ENCODE assay signal across 1 cellular context in the genomic region with DNA sequence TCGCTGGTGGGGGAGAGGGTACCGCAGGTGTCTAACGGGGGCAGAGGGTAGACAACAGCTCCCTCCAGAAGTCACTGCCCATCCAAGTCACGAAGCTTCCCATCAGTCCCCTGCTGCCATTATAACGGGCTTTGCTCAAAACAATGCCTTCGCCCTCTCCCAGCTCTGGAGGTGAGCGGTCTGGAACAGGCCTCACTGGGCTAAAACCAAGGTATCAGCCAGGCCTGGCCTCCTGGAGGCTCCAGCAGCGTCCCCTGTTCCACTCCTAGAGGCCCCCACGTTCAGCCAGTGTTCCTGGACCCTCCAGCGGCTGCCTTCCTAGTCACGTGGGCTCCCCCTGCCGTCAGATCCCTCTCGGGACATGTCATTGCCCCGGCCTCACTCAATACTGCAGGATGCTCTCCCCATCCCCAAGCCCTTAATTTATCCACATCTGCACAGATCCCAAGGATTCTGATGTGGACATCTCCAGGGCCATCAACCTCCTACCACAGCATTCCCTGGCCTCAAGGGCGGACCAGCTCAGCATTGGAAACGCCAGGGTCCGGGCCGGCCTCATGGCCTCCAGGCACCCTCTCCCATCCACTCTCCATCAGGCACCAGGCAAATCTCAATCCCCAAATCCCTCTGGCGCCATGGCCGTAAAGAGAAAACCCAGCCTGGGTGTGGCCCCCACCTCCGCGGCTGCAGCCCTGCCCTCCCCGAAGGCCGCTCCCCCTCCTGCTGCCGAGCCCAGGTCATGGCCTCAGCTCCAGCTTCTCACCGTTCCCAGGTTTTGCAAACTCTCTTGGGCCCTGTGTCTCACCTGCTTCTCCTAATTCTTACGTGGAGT.
TF ChIP-seq lines count a peak whose summit lies in the region.

No MANE protein-coding gene starts in this region.

TF ChIP-seq in GM23338, 12 proteins besides CTCF, POLR2A, EP300 and RAD21:
- TF ChIP-seq, protein P1, sequence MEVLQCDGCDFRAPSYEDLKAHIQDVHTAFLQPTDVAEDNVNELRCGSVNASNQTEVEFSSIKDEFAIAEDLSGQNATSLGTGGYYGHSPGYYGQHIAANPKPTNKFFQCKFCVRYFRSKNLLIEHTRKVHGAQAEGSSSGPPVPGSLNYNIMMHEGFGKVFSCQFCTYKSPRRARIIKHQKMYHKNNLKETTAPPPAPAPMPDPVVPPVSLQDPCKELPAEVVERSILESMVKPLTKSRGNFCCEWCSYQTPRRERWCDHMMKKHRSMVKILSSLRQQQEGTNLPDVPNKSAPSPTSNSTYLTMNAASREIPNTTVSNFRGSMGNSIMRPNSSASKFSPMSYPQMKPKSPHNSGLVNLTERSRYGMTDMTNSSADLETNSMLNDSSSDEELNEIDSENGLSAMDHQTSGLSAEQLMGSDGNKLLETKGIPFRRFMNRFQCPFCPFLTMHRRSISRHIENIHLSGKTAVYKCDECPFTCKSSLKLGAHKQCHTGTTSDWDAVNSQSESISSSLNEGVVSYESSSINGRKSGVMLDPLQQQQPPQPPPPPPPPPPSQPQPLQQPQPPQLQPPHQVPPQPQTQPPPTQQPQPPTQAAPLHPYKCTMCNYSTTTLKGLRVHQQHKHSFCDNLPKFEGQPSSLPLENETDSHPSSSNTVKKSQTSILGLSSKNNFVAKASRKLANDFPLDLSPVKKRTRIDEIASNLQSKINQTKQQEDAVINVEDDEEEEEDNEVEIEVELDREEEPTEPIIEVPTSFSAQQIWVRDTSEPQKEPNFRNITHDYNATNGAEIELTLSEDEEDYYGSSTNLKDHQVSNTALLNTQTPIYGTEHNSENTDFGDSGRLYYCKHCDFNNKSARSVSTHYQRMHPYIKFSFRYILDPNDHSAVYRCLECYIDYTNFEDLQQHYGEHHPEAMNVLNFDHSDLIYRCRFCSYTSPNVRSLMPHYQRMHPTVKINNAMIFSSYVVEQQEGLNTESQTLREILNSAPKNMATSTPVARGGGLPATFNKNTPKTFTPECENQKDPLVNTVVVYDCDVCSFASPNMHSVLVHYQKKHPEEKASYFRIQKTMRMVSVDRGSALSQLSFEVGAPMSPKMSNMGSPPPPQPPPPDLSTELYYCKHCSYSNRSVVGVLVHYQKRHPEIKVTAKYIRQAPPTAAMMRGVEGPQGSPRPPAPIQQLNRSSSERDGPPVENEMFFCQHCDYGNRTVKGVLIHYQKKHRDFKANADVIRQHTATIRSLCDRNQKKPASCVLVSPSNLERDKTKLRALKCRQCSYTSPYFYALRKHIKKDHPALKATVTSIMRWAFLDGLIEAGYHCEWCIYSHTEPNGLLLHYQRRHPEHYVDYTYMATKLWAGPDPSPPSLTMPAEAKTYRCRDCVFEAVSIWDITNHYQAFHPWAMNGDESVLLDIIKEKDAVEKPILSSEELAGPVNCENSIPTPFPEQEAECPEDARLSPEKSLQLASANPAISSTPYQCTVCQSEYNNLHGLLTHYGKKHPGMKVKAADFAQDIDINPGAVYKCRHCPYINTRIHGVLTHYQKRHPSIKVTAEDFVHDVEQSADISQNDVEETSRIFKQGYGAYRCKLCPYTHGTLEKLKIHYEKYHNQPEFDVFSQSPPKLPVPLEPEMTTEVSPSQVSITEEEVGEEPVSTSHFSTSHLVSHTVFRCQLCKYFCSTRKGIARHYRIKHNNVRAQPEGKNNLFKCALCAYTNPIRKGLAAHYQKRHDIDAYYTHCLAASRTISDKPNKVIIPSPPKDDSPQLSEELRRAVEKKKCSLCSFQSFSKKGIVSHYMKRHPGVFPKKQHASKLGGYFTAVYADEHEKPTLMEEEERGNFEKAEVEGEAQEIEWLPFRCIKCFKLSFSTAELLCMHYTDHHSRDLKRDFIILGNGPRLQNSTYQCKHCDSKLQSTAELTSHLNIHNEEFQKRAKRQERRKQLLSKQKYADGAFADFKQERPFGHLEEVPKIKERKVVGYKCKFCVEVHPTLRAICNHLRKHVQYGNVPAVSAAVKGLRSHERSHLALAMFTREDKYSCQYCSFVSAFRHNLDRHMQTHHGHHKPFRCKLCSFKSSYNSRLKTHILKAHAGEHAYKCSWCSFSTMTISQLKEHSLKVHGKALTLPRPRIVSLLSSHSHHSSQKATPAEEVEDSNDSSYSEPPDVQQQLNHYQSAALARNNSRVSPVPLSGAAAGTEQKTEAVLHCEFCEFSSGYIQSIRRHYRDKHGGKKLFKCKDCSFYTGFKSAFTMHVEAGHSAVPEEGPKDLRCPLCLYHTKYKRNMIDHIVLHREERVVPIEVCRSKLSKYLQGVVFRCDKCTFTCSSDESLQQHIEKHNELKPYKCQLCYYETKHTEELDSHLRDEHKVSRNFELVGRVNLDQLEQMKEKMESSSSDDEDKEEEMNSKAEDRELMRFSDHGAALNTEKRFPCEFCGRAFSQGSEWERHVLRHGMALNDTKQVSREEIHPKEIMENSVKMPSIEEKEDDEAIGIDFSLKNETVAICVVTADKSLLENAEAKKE (CRISPR knock-in tag; IDR thresholded peaks at IDR 0.05): no peak
- TF ChIP-seq ZNF331 (CRISPR knock-in tag; IDR thresholded peaks at IDR 0.05; ENCODE audit: low read depth): no peak
- no peak for TF ChIP-seq ZNF114 (CRISPR knock-in tag; IDR thresholded peaks at IDR 0.05)
- TF ChIP-seq CREB1 (CRISPR knock-in tag; IDR thresholded peaks at IDR 0.05; ENCODE audit: low read depth): no peak
- TF ChIP-seq, protein P2, sequence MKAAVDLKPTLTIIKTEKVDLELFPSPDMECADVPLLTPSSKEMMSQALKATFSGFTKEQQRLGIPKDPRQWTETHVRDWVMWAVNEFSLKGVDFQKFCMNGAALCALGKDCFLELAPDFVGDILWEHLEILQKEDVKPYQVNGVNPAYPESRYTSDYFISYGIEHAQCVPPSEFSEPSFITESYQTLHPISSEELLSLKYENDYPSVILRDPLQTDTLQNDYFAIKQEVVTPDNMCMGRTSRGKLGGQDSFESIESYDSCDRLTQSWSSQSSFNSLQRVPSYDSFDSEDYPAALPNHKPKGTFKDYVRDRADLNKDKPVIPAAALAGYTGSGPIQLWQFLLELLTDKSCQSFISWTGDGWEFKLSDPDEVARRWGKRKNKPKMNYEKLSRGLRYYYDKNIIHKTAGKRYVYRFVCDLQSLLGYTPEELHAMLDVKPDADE (IDR thresholded peaks at IDR 0.05): no peak
- TF ChIP-seq POLR2AphosphoS5 (IDR thresholded peaks at IDR 0.05; ENCODE audit: low read depth): no peak
- no peak for TF ChIP-seq STAT1 (IDR thresholded peaks at IDR 0.05; ENCODE audit: unreplicated experiment)
- no peak for TF ChIP-seq NANOG (IDR thresholded peaks at IDR 0.05; ENCODE audit: borderline replicate concordance)
- TF ChIP-seq EZH2phosphoT487 (IDR thresholded peaks at IDR 0.05; ENCODE audit: unreplicated experiment): no peak
- TF ChIP-seq, protein P3, sequence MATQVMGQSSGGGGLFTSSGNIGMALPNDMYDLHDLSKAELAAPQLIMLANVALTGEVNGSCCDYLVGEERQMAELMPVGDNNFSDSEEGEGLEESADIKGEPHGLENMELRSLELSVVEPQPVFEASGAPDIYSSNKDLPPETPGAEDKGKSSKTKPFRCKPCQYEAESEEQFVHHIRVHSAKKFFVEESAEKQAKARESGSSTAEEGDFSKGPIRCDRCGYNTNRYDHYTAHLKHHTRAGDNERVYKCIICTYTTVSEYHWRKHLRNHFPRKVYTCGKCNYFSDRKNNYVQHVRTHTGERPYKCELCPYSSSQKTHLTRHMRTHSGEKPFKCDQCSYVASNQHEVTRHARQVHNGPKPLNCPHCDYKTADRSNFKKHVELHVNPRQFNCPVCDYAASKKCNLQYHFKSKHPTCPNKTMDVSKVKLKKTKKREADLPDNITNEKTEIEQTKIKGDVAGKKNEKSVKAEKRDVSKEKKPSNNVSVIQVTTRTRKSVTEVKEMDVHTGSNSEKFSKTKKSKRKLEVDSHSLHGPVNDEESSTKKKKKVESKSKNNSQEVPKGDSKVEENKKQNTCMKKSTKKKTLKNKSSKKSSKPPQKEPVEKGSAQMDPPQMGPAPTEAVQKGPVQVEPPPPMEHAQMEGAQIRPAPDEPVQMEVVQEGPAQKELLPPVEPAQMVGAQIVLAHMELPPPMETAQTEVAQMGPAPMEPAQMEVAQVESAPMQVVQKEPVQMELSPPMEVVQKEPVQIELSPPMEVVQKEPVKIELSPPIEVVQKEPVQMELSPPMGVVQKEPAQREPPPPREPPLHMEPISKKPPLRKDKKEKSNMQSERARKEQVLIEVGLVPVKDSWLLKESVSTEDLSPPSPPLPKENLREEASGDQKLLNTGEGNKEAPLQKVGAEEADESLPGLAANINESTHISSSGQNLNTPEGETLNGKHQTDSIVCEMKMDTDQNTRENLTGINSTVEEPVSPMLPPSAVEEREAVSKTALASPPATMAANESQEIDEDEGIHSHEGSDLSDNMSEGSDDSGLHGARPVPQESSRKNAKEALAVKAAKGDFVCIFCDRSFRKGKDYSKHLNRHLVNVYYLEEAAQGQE (IDR thresholded peaks at IDR 0.05; ENCODE audit: unreplicated experiment): no peak
- TF ChIP-seq JUNB (IDR thresholded peaks at IDR 0.05; ENCODE audit: unreplicated experiment): no peak
- no peak for TF ChIP-seq EZH2 (IDR thresholded peaks at IDR 0.05; ENCODE audit: low read depth, unreplicated experiment)
